ENCODE assay signal across 13 cellular contexts in the genomic region with DNA sequence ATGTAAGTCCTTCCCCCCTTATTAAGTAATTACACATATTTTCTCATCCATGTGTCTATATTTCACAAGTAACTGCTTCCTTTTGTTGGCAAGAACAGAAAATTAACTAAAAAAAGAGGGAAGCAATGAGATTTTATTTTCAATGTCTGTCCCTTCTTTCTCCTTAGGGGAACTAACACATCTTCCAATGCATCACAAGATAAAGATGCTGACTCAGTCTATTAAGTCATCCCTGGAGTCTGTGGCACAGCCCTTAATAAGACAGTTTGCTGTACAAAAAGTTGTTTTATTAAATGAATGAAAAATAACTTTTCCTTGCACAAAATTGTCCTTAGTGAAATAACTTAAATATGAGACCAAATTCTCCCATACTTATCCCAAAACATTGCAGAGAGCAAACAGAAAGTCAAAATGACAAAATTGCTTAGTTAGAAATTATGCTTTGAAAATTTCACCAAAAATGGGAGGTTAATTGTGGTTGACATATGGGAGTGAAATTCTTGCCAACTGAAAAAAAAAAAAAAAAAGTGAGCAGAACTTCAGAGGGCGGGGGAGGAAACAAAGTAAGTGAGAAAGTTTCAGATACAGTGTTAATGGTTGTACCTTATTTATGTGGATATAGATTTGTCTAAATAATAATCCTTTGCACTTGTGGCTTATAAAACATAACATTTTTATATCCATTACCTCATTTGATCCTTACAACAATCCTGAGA.
A peak's percentile ranks its signal among the peaks of the same experiment; 100 is the strongest.
DNase-seq lines count a peak whose midpoint lies in the region; ATAC-seq and TF ChIP-seq lines count a peak whose summit lies in the region.
"Had no signal": no experiment of that assay in that cellular context is flagged by ENCODE, and none has a peak within 500 bp of the region (broad histone marks: within the 10 kb centered on the region; RNA-seq: fewer than 3 reads in every experiment).

No MANE protein-coding gene starts in this region.

- 67% methylated on average over 1 of the region's 1 CpG for WGBS in right cardiac atrium

- no peaks in the 10 kb centered on the region for H3K27me3 ChIP-seq in right cardiac atrium (ENCODE audit: control insufficient read depth, insufficient read depth)
- H3K27me3 ChIP-seq: dorsolateral prefrontal cortex had no signal

- H3K27ac Mint-ChIP-seq in activated T-helper 1 cell treated with anti-CD3 and anti-CD28 coated beads, Interleukin-12 subunit alpha, Interleukin-12 subunit beta, Interleukin-2, Interleukin-4 antibody, amounts not matched to agents 30 ng/mL and 10 ng/mL and 1 ng/mL, durations not matched to agents 14 hours and 24 hours and 36 hours, result no peak overlapping the region
- H3K27ac Mint-ChIP-seq in activated T-cell treated with anti-CD3 and anti-CD28 coated beads, Interleukin-2, amount 50 U/mL, for 72 hours, result no peak overlapping the region
- H3K27ac Mint-ChIP-seq: GM23338, nephron progenitor cell had no signal

- TF ChIP-seq CTCF in fibroblast of mammary gland (conservative IDR thresholded peaks at IDR 0.05; ENCODE audit: control insufficient read depth, insufficient read depth, low read depth, low read length), result no peak

- ATAC-seq in Right ventricle myocardium superior (ENCODE audit: poor library complexity) (peak; percentile 57), right cardiac atrium (no peak), SK-N-SH treated with all-trans-retinoic acid at 6 μM for 48 hours (peak; percentile 93)
- no peak for ATAC-seq in activated T-cell treated with anti-CD3 and anti-CD28 coated beads, Interleukin-2, amount 50 U/mL, for 72 hours (replicated peaks in 1 of 2)
- no peak for ATAC-seq in stimulated activated naive CD8-positive, alpha-beta T cell treated with anti-CD3 and anti-CD28 coated beads, Interleukin-15, Interleukin-2, amounts not matched to agents 100 U/mL and 50 U/mL, for 24 hours
- ATAC-seq: GM23338 had no signal

- no peak overlapping the region for H3K4me3 Mint-ChIP-seq in activated T-helper 1 cell treated with anti-CD3 and anti-CD28 coated beads, Interleukin-12 subunit alpha, Interleukin-12 subunit beta, Interleukin-2, Interleukin-4 antibody, amounts not matched to agents 30 ng/mL and 10 ng/mL and 1 ng/mL, durations not matched to agents 14 hours and 24 hours and 36 hours
- no peak overlapping the region for H3K4me3 Mint-ChIP-seq in activated T-cell treated with anti-CD3 and anti-CD28 coated beads, Interleukin-2, amount 50 U/mL, for 72 hours
- H3K4me3 Mint-ChIP-seq: GM23338, nephron progenitor cell had no signal

- H3K9me3 ChIP-seq in right cardiac atrium (ENCODE audit: control insufficient read depth, low read length), result no peaks in the 10 kb centered on the region

- no peaks in the 10 kb centered on the region for H3K4me1 ChIP-seq in right cardiac atrium (ENCODE audit: control insufficient read depth, insufficient read depth, low read length)

- H3K4me1 Mint-ChIP-seq in activated T-helper 1 cell treated with anti-CD3 and anti-CD28 coated beads, Interleukin-12 subunit alpha, Interleukin-12 subunit beta, Interleukin-2, Interleukin-4 antibody, amounts not matched to agents 30 ng/mL and 10 ng/mL and 1 ng/mL, durations not matched to agents 14 hours and 24 hours and 36 hours (ENCODE audit: low read depth), result no peaks in the 10 kb centered on the region
- no peaks in the 10 kb centered on the region for H3K4me1 Mint-ChIP-seq in activated T-cell treated with anti-CD3 and anti-CD28 coated beads, Interleukin-2, amount 50 U/mL, for 72 hours (ENCODE audit: low read depth)
- H3K4me1 Mint-ChIP-seq: GM23338, nephron progenitor cell had no signal

- no peaks in the 10 kb centered on the region for H3K36me3 Mint-ChIP-seq in activated T-helper 1 cell treated with anti-CD3 and anti-CD28 coated beads, Interleukin-12 subunit alpha, Interleukin-12 subunit beta, Interleukin-2, Interleukin-4 antibody, amounts not matched to agents 30 ng/mL and 10 ng/mL and 1 ng/mL, durations not matched to agents 14 hours and 24 hours and 36 hours (ENCODE audit: low read depth)
- H3K36me3 Mint-ChIP-seq in activated T-cell treated with anti-CD3 and anti-CD28 coated beads, Interleukin-2, amount 50 U/mL, for 72 hours (ENCODE audit: insufficient read depth in 2 of 2), result no peaks in the 10 kb centered on the region

- no peak overlapping the region for H3K4me3 ChIP-seq in right cardiac atrium (ENCODE audit: low read length)
- no peak overlapping the region for H3K4me3 ChIP-seq in fibroblast of mammary gland (ENCODE audit: control insufficient read depth, low read depth, low read length)
- H3K4me3 ChIP-seq: dorsolateral prefrontal cortex, GM23338 had no signal

- DNase-seq in Right ventricle myocardium superior (no peak), right cardiac atrium (no peak), fibroblast of mammary gland (ENCODE audit: low read depth) (peak; percentile 88), SHP77 (lab: John Stamatoyannopoulos, UW) (no peak)
- no peak for DNase-seq in activated T-helper 1 cell treated with anti-CD3 and anti-CD28 coated beads, Interleukin-12 subunit alpha, Interleukin-12 subunit beta, Interleukin-2, Interleukin-4 antibody, amounts not matched to agents 30 ng/mL and 10 ng/mL and 1 ng/mL, durations not matched to agents 14 hours and 24 hours and 36 hours (ENCODE audit: low spot score)
- no peak for DNase-seq in activated T-cell treated with anti-CD3 and anti-CD28 coated beads, Interleukin-2, amount 50 U/mL, for 72 hours
- DNase-seq in stimulated activated naive CD8-positive, alpha-beta T cell treated with anti-CD3 and anti-CD28 coated beads, Interleukin-15, Interleukin-2, amounts not matched to agents 100 U/mL and 50 U/mL, for 24 hours, result no peak
- DNase-seq: activated gamma-delta T cell, dorsolateral prefrontal cortex, islet precursor cell, nephron progenitor cell had no signal

- no peaks in the 10 kb centered on the region for H3K9me3 Mint-ChIP-seq in activated T-helper 1 cell treated with anti-CD3 and anti-CD28 coated beads, Interleukin-12 subunit alpha, Interleukin-12 subunit beta, Interleukin-2, Interleukin-4 antibody, amounts not matched to agents 30 ng/mL and 10 ng/mL and 1 ng/mL, durations not matched to agents 14 hours and 24 hours and 36 hours
- no peaks in the 10 kb centered on the region for H3K9me3 Mint-ChIP-seq in activated T-cell treated with anti-CD3 and anti-CD28 coated beads, Interleukin-2, amount 50 U/mL, for 72 hours
- H3K9me3 Mint-ChIP-seq: GM23338, nephron progenitor cell had no signal

- H3K27me3 Mint-ChIP-seq in activated T-helper 1 cell treated with anti-CD3 and anti-CD28 coated beads, Interleukin-12 subunit alpha, Interleukin-12 subunit beta, Interleukin-2, Interleukin-4 antibody, amounts not matched to agents 30 ng/mL and 10 ng/mL and 1 ng/mL, durations not matched to agents 14 hours and 24 hours and 36 hours (ENCODE audit: insufficient read depth), result peaks cover 6% of the 10 kb centered on the region
- no peaks in the 10 kb centered on the region for H3K27me3 Mint-ChIP-seq in activated T-cell treated with anti-CD3 and anti-CD28 coated beads, Interleukin-2, amount 50 U/mL, for 72 hours (ENCODE audit: low read depth)

- intact Hi-C loops in Right ventricle myocardium superior (cut with DNase I), result no loop called here
- intact Hi-C loops in right cardiac atrium (cut with DNase I), result no loop called here
- intact Hi-C loops in activated T-helper 1 cell treated with anti-CD3 and anti-CD28 coated beads, Interleukin-12 subunit alpha, Interleukin-12 subunit beta, Interleukin-2, Interleukin-4 antibody, amounts not matched to agents 30 ng/mL and 10 ng/mL and 1 ng/mL, durations not matched to agents 14 hours and 24 hours and 36 hours (cut with micrococcal nuclease), result no loop called here

- H3K27ac ChIP-seq in right cardiac atrium (ENCODE audit: low read length), result no peak overlapping the region
- H3K27ac ChIP-seq: dorsolateral prefrontal cortex had no signal

TF ChIP-seq in SK-N-SH treated with all-trans-retinoic acid at 6 μM for 48 hours, 23 proteins besides CTCF, POLR2A, EP300 and RAD21 (continues in another document):
- no peak for TF ChIP-seq TOX (CRISPR knock-in tag; IDR thresholded peaks at IDR 0.05; ENCODE audit: borderline replicate concordance)
- TF ChIP-seq PPARA (CRISPR knock-in tag; IDR thresholded peaks at IDR 0.05; ENCODE audit: borderline replicate concordance), result no peak
- TF ChIP-seq RARB (CRISPR knock-in tag; IDR thresholded peaks at IDR 0.05), result no peak
- no peak for TF ChIP-seq ZC3H10 (CRISPR knock-in tag; IDR thresholded peaks at IDR 0.05)
- no peak for TF ChIP-seq ZNF8 (CRISPR knock-in tag; IDR thresholded peaks at IDR 0.05)
- no peak for TF ChIP-seq TCF4 (CRISPR knock-in tag; IDR thresholded peaks at IDR 0.05; ENCODE audit: borderline replicate concordance)
- TF ChIP-seq, protein P1, sequence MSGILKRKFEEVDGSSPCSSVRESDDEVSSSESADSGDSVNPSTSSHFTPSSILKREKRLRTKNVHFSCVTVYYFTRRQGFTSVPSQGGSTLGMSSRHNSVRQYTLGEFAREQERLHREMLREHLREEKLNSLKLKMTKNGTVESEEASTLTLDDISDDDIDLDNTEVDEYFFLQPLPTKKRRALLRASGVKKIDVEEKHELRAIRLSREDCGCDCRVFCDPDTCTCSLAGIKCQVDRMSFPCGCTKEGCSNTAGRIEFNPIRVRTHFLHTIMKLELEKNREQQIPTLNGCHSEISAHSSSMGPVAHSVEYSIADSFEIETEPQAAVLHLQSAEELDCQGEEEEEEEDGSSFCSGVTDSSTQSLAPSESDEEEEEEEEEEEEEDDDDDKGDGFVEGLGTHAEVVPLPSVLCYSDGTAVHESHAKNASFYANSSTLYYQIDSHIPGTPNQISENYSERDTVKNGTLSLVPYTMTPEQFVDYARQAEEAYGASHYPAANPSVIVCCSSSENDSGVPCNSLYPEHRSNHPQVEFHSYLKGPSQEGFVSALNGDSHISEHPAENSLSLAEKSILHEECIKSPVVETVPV (CRISPR knock-in tag; IDR thresholded peaks at IDR 0.05), result no peak

Comparison
In these comparisons a context has a peak if more than half of its experiments do, and no peak if none do; other contexts are left out.
1. ATAC-seq: peak in Right ventricle myocardium superior (single experiment) and SK-N-SH treated with all-trans-retinoic acid at 6 μM for 48 hours (single experiment); none in right cardiac atrium (0 of 2), activated T-cell treated with anti-CD3 and anti-CD28 coated beads, Interleukin-2, amount 50 U/mL, for 72 hours (0 of 2) and stimulated activated naive CD8-positive, alpha-beta T cell treated with anti-CD3 and anti-CD28 coated beads, Interleukin-15, Interleukin-2, amounts not matched to agents 100 U/mL and 50 U/mL, for 24 hours (single experiment).